In genomic region chr2:23563673-23564617, GRCh38 we compare ENCODE assay signal across 11 cellular contexts.
DNase-seq lines count a peak whose midpoint lies in the region; ATAC-seq and TF ChIP-seq lines count a peak whose summit lies in the region.
"Had no signal": no experiment of that assay in that cellular context is flagged by ENCODE, and none has a peak within 500 bp of the region (broad histone marks: within the 10 kb centered on the region; RNA-seq: fewer than 3 reads in every experiment).

No MANE protein-coding gene starts in this region.

- no peaks in the 10 kb centered on the region for H3K36me3 ChIP-seq in endodermal cell (ENCODE audit: control insufficient read depth, insufficient read depth, low read length)
- no peaks in the 10 kb centered on the region for H3K36me3 ChIP-seq in lower lobe of right lung
- peaks cover 0 to 7% (median 0%) of the 10 kb centered on the region in 3 donors for H3K36me3 ChIP-seq in tibial nerve

- peaks cover 2% of the 10 kb centered on the region for H3K27me3 Mint-ChIP-seq in endodermal cell (ENCODE audit: insufficient read depth)

- H3K36me3 Mint-ChIP-seq in endodermal cell (ENCODE audit: low read depth) = no peaks in the 10 kb centered on the region
- H3K36me3 Mint-ChIP-seq: natural killer cell had no signal

- H3K27ac Mint-ChIP-seq in endodermal cell = no peak overlapping the region
- H3K27ac Mint-ChIP-seq: natural killer cell had no signal

- peak in 1 of 2 donors; percentile 78 for TF ChIP-seq EP300 in tibial nerve (IDR thresholded peaks at IDR 0.05)

- no peak overlapping the region for H3K4me3 Mint-ChIP-seq in endodermal cell
- H3K4me3 Mint-ChIP-seq: natural killer cell had no signal

- H3K4me3 ChIP-seq in endodermal cell (ENCODE audit: low read length) (no peak overlapping the region), lower lobe of right lung (no peak overlapping the region), tibial nerve (no peak overlapping the region)
- H3K4me3 ChIP-seq: SK-N-MC had no signal

- TF ChIP-seq POLR2A in tibial nerve (IDR thresholded peaks at IDR 0.05) (no peak), GM18505 (IDR thresholded peaks at IDR 0.05; ENCODE audit: borderline replicate concordance, extremely low read depth, insufficient read depth, insufficient read length) (no peak)

- TF ChIP-seq CTCF in endodermal cell (conservative IDR thresholded peaks at IDR 0.05) (peak; percentile 41), lower lobe of right lung (IDR thresholded peaks at IDR 0.05) (no peak), tibial nerve (IDR thresholded peaks at IDR 0.05) (peak; percentile 23 to 59 (median 57))

- peak; percentile 54 to 73 for ATAC-seq in lower lobe of right lung
- ATAC-seq in GM18505 (IDR thresholded peaks at IDR 0.05; ENCODE audit: unreplicated experiment) = no peak
- ATAC-seq: natural killer cell had no signal

- H3K4me1 Mint-ChIP-seq in endodermal cell = peaks cover 2% of the 10 kb centered on the region
- H3K4me1 Mint-ChIP-seq: natural killer cell had no signal

- no peaks in the 10 kb centered on the region for H3K9me3 Mint-ChIP-seq in endodermal cell
- H3K9me3 Mint-ChIP-seq: natural killer cell had no signal

- H3K27me3 ChIP-seq in endodermal cell (ENCODE audit: control insufficient read depth, insufficient read depth, low read length, poor library complexity, severe bottlenecking) (no peaks in the 10 kb centered on the region), lower lobe of right lung (ENCODE audit: low read depth) (no peaks in the 10 kb centered on the region), tibial nerve (no peaks in the 10 kb centered on the region)

- H3K4me1 ChIP-seq in endodermal cell (ENCODE audit: control insufficient read depth, insufficient read depth, low read length) (no peaks in the 10 kb centered on the region), lower lobe of right lung (peaks cover 19% of the 10 kb centered on the region), tibial nerve (peaks cover 0 to 96% (median 54%) of the 10 kb centered on the region in 4 donors)

- no peak overlapping the region for H3K9ac ChIP-seq in endodermal cell (ENCODE audit: extremely low read depth, low read length, poor library complexity, severe bottlenecking)

- H3K27ac ChIP-seq in endodermal cell (ENCODE audit: low read depth, low read length) (no peak overlapping the region), lower lobe of right lung (peak overlapping the region; percentile 65), tibial nerve (peak overlapping the region; percentile 45 to 93 (median 80))
- H3K27ac ChIP-seq: SK-N-MC had no signal

- intact Hi-C loops in lower lobe of right lung (cut with DNase I) = no loop called here

- DNase-seq in NCI-H146 treated with DMSO at 0.1 percent for 48 hours (lab: John Stamatoyannopoulos, UW; ENCODE audit: unreplicated experiment) (peak; percentile 21), endodermal cell (no peak), lower lobe of right lung (peak; percentile 60), tibial nerve (ENCODE audit: low spot score in 2 of 2) (peak; percentile 55 to 67), NCI-H1048 (lab: John Stamatoyannopoulos, UW) (no peak), middle frontal gyrus (ENCODE audit: extremely low spot score, low spot score) (no peak), NCI-H446 treated with DMSO at 0.1 percent for 48 hours (lab: John Stamatoyannopoulos, UW) (no peak)
- DNase-seq: activated naive CD4-positive, alpha-beta T cell treated with anti-CD3 and anti-CD28 coated beads, Interleukin-2, amount 50 U/mL, for 16 hours; natural killer cell had no signal

- 89 to 91% methylated on average over 10 to 23 of the region's 23 CpGs for WGBS in endodermal cell (ENCODE audit: insufficient coverage in 1 of 2, insufficient read length in 1 of 2), 2 experiments
- 18 to 35% methylated on average over 21 to 23 of the region's 23 CpGs for WGBS in tibial nerve, 2 donors

- H3K9me3 ChIP-seq in endodermal cell (ENCODE audit: control insufficient read depth, low read length) (no peaks in the 10 kb centered on the region), lower lobe of right lung (no peaks in the 10 kb centered on the region), tibial nerve (no peaks in the 10 kb centered on the region)

Comparison
In these comparisons a context has a peak if more than half of its experiments do, and no peak if none do; other contexts are left out.
1. DNase-seq: peak in NCI-H146 treated with DMSO at 0.1 percent for 48 hours (single experiment), lower lobe of right lung (single experiment) and tibial nerve (2 of 2); none in endodermal cell (single experiment), NCI-H1048 (single experiment), middle frontal gyrus (single experiment) and NCI-H446 treated with DMSO at 0.1 percent for 48 hours (single experiment).